1 cellular context compared by ENCODE assay signal in the genomic region with DNA sequence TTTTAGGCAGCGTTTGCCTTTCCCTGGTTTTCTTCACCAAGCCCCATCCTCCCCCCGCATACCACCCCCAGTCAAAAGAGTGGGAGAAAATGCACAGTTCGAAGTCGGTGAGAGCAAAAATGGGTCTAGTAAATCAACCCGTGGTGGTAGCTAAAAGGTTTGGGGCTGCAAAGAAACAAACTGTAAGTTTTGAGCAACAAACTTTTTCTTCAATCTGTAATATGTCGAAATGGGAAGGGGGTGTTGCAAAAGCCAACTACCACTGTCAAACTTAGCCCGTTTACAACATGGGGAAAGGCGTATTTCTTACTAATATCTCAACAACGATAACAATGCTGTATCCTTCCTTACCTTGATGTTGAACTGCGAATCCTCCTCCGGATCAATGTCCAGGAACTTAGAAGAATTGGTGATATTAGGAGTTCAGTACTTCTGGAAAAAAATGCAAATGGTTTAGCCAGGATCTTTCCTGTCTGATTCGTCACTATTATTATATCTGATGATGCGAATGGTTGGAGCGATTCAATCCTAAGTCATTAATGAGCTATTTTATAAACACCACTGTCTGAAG.
TF ChIP-seq lines count a peak whose summit lies in the region.

No MANE protein-coding gene starts in this region.

TF ChIP-seq in IMR-90, 13 proteins besides CTCF, POLR2A, EP300 and RAD21 (continued from another document):
- TF ChIP-seq CEBPB (IDR thresholded peaks at IDR 0.05; ENCODE audit: low read depth, low read length) = peak; percentile 90
